In the genomic region with DNA sequence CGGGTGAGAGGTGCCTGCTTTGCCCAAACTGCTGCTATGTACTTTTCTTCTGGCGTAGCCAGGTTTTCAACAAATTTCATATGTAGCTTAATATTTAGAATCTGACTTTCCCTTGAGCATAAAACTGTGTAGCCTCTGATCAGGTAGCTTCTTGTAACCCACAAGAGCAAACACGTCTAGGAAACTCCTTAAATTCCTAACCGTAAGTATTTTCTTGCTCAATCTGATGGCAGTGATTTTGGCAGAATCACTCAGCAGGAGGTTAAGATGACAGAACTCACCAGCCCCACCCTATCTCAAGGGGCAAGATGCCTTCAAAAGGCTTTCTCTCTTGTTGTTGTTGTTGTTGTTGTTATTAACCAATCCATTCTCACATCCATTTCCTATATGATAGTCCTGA, we compare ENCODE assay signal across 16 cellular contexts. TPM values are rescaled to one million over a fixed set of nuclear protein-coding genes. Genes with fewer than 3 reads are reported as not detected.
A peak's percentile ranks its signal among the peaks of the same experiment; 100 is the strongest.
DNase-seq lines count a peak whose midpoint lies in the region; ATAC-seq and TF ChIP-seq lines count a peak whose summit lies in the region.
"Had no signal": no experiment of that assay in that cellular context is flagged by ENCODE, and none has a peak within 500 bp of the region (broad histone marks: within the 10 kb centered on the region; RNA-seq: fewer than 3 reads in every experiment).

No MANE protein-coding gene starts in this region.

- peak; percentile 45 for ATAC-seq in foreskin keratinocyte
- ATAC-seq in GM18511 (IDR thresholded peaks at IDR 0.05; ENCODE audit: unreplicated experiment) = no peak
- no peak for ATAC-seq in upper lobe of right lung
- ATAC-seq: GM23338 had no signal

- H3K27ac ChIP-seq in mammary epithelial cell (ENCODE audit: insufficient read depth, low read depth, low read length) (no peak overlapping the region), epithelial cell of prostate (peak overlapping the region; percentile 24), foreskin keratinocyte (no peak overlapping the region), upper lobe of right lung (no peak overlapping the region)
- H3K27ac ChIP-seq: C4-2B, HL-60 had no signal

- H3K4me2 ChIP-seq in mammary epithelial cell (ENCODE audit: insufficient read depth, low read depth, low read length) = peak overlapping the region; percentile 46
- H3K4me2 ChIP-seq: GM23338 had no signal

- DNase-seq in mammary epithelial cell (peak; percentile 53), epithelial cell of prostate (ENCODE audit: low read depth, low spot score) (no peak), foreskin keratinocyte (peak; percentile 55 to 76), putamen (ENCODE audit: low spot score) (no peak), SHP77 (lab: John Stamatoyannopoulos, UW) (no peak), upper lobe of right lung (no peak)
- DNase-seq: ACHN; BE2C; Caco-2; CD4-positive, alpha-beta T cell; HCEC 1CT; IMR-90 had no signal

- intact Hi-C loops in mammary epithelial cell (cut with micrococcal nuclease) = no loop called here
- intact Hi-C loops in upper lobe of right lung (cut with DNase I) = no loop called here

- no peaks in the 10 kb centered on the region for H3K27me3 ChIP-seq in mammary epithelial cell (ENCODE audit: insufficient read depth, low read length)
- H3K27me3 ChIP-seq in foreskin keratinocyte = peaks cover 2% of the 10 kb centered on the region
- no peaks in the 10 kb centered on the region for H3K27me3 ChIP-seq in upper lobe of right lung
- H3K27me3 ChIP-seq: BE2C had no signal

- no peak overlapping the region for H3K9ac ChIP-seq in mammary epithelial cell (ENCODE audit: insufficient read depth, low read length)

- H3K36me3 ChIP-seq in mammary epithelial cell (ENCODE audit: insufficient read depth, low read length) (no peaks in the 10 kb centered on the region), upper lobe of right lung (no peaks in the 10 kb centered on the region)
- H3K36me3 ChIP-seq: BE2C had no signal

- no peak for TF ChIP-seq CTCF in mammary epithelial cell (conservative IDR thresholded peaks at IDR 0.05 in 1 of 2, IDR thresholded peaks at IDR 0.05 in 1 of 2; ENCODE audit: extremely low read depth in 1 of 2, insufficient read depth in 1 of 2, low read depth in 1 of 2, low read length in 2 of 2)
- TF ChIP-seq CTCF in foreskin keratinocyte (conservative IDR thresholded peaks at IDR 0.05) = no peak
- TF ChIP-seq CTCF in upper lobe of right lung (IDR thresholded peaks at IDR 0.05) = no peak

- H3K79me2 ChIP-seq in mammary epithelial cell (ENCODE audit: insufficient read depth, low read length) = peaks cover 7% of the 10 kb centered on the region

- no peaks in the 10 kb centered on the region for H3K9me3 ChIP-seq in mammary epithelial cell (replicated peaks; ENCODE audit: insufficient read depth, low read length)
- H3K9me3 ChIP-seq in upper lobe of right lung = no peaks in the 10 kb centered on the region
- H3K9me3 ChIP-seq: BE2C, Caco-2 had no signal

- BruUV-seq in mammary epithelial cell (replicated peaks; lab: Mats Ljungman, UMichigan) = no TSS peak

- in situ Hi-C loops in mammary epithelial cell (cut with MboI; ENCODE audit: low sequenced_read_pairs in 2 of 2) = no loop called here

- H3K4me3 ChIP-seq in mammary epithelial cell (replicated peaks in 1 of 3; ENCODE audit: insufficient read depth in 1 of 3, low read depth in 2 of 3, low read length in 3 of 3) = no peak overlapping the region
- H3K4me3 ChIP-seq in upper lobe of right lung = no peak overlapping the region
- H3K4me3 ChIP-seq: GM23338 had no signal

- peaks cover 2% of the 10 kb centered on the region for H4K20me1 ChIP-seq in mammary epithelial cell (ENCODE audit: insufficient read depth, low read length)

- CTCF ChIA-PET in mammary epithelial cell (lab: Charles Lee; ENCODE audit: low non-redundant PET) = no interaction called here

- WGBS in mammary epithelial cell (ENCODE audit: low coverage, missing lambda C conversion rate) = 0% methylated on average over 3 of the region's 4 CpGs

- dilution Hi-C loops in mammary epithelial cell (cut with HindIII; ENCODE audit: low sequenced_read_pairs) = no loop called here

- H3K4me1 ChIP-seq in mammary epithelial cell (ENCODE audit: insufficient read depth, low read length) (peaks cover 9% of the 10 kb centered on the region), foreskin keratinocyte (no peaks in the 10 kb centered on the region), upper lobe of right lung (no peaks in the 10 kb centered on the region)
- H3K4me1 ChIP-seq: Caco-2 had no signal

- H2AFZ ChIP-seq in mammary epithelial cell (ENCODE audit: low read depth, low read length) = no peak overlapping the region
- H2AFZ ChIP-seq: GM23338 had no signal

RNA-seq across cellular contexts. Expression of a gene that starts 20.8 kb away (rescaled TPM):
- total RNA-seq in mammary epithelial cell = under 1 TPM in 1 of 2 donors, not detected in 1; 0.33 TPM
- not detected for polyA plus RNA-seq in mammary epithelial cell
- not detected for polyA minus RNA-seq in mammary epithelial cell
- total RNA-seq in foreskin keratinocyte = not detected in 2 replicates
- polyA plus RNA-seq in foreskin keratinocyte = not detected in 2 replicates
- total RNA-seq in upper lobe of right lung = 3.0 TPM
- total RNA-seq: Caco-2 had no signal

RNA-seq across cellular contexts. Expression of a gene that starts 47.5 kb away (rescaled TPM):
- total RNA-seq in mammary epithelial cell (10 to 100 TPM; 13.7 to 28.1 TPM), foreskin keratinocyte (29.8 TPM in 2 replicates), upper lobe of right lung (20.2 TPM)
- polyA plus RNA-seq in mammary epithelial cell (12.4 TPM), foreskin keratinocyte (25.5 and 27.8 TPM in 2 replicates)
- 12.4 TPM for polyA minus RNA-seq in mammary epithelial cell

Comparison
In these comparisons a context has a peak if more than half of its experiments do, and no peak if none do; other contexts are left out.
1. DNase-seq: peak in mammary epithelial cell (single experiment) and foreskin keratinocyte (2 of 2); none in epithelial cell of prostate (single experiment), putamen (single experiment), SHP77 (0 of 2) and upper lobe of right lung (single experiment).